In genomic region chr15:49550342-49550741, GRCh38 we compare ENCODE assay signal across 2 cellular contexts.
DNase-seq lines count a peak whose midpoint lies in the region; ATAC-seq and TF ChIP-seq lines count a peak whose summit lies in the region.
"Not testable (repeated sequence)": the region's sequence is repeated elsewhere in the genome, so short reads cannot be mapped to it uniquely, and the experiment has no call there.

No MANE protein-coding gene starts in this region.

- not testable (repeated sequence) for H3K9me3 ChIP-seq in upper lobe of right lung

- not testable (repeated sequence) for ATAC-seq in upper lobe of right lung

- H3K9me3 Mint-ChIP-seq in osteocyte (ENCODE audit: unreplicated experiment), result peaks cover 27% of the 10 kb centered on the region

- not testable (repeated sequence) for H3K4me1 ChIP-seq in upper lobe of right lung

- H3K36me3 ChIP-seq in upper lobe of right lung, result not testable (repeated sequence)

- H3K4me1 Mint-ChIP-seq in osteocyte (ENCODE audit: unreplicated experiment), result not testable (repeated sequence)

- not testable (repeated sequence) for H3K27ac ChIP-seq in upper lobe of right lung

- TF ChIP-seq CTCF in osteocyte (IDR thresholded peaks at IDR 0.05); upper lobe of right lung (IDR thresholded peaks at IDR 0.05): not testable (repeated sequence)

- not testable (repeated sequence) for H3K36me3 Mint-ChIP-seq in osteocyte (ENCODE audit: unreplicated experiment)

- peak; percentile 77 for DNase-seq in osteocyte (ENCODE audit: extremely low spot score, unreplicated experiment)
- DNase-seq in upper lobe of right lung, result peak; percentile 39

- not testable (repeated sequence) for H3K4me3 Mint-ChIP-seq in osteocyte (ENCODE audit: unreplicated experiment)

- H3K27me3 ChIP-seq in upper lobe of right lung, result not testable (repeated sequence)

- intact Hi-C loops in upper lobe of right lung (cut with DNase I), result not testable (repeated sequence)

- peaks cover 21% of the 10 kb centered on the region for H3K27me3 Mint-ChIP-seq in osteocyte (ENCODE audit: unreplicated experiment)

- not testable (repeated sequence) for H3K27ac Mint-ChIP-seq in osteocyte (ENCODE audit: unreplicated experiment)

- not testable (repeated sequence) for H3K4me3 ChIP-seq in upper lobe of right lung
